In genomic region chr3:152176241-152176640, GRCh38 we compare ENCODE assay signal across 24 cellular contexts.
DNase-seq lines count a peak whose midpoint lies in the region; ATAC-seq, FAIRE-seq and TF ChIP-seq lines count a peak whose summit lies in the region.
"Had no signal": no experiment of that assay in that cellular context is flagged by ENCODE, and none has a peak within 500 bp of the region (broad histone marks: within the 10 kb centered on the region; RNA-seq: fewer than 3 reads in every experiment).

No MANE protein-coding gene starts in this region.

- H3K9me3 Mint-ChIP-seq in chondrocyte (ENCODE audit: low read depth) (peaks cover 2% of the 10 kb centered on the region), osteocyte (ENCODE audit: unreplicated experiment) (peaks cover 3% of the 10 kb centered on the region)
- H3K9me3 Mint-ChIP-seq: natural killer cell treated with Interleukin-12 subunit alpha and Interleukin-12 subunit beta and Interleukin-15 and Interleukin-18, amount 100 ng/mL, for 72 hours; stimulated activated naive B cell treated with anti-CD40 and anti-IgM and Interleukin-4, amounts not matched to agents 10 μg/mL and 1 μg/mL and 100 μg/mL, for 72 hours had no signal

- H3K27me3 Mint-ChIP-seq in chondrocyte (ENCODE audit: low read depth) (no peaks in the 10 kb centered on the region), osteocyte (ENCODE audit: unreplicated experiment) (no peaks in the 10 kb centered on the region)
- H3K27me3 Mint-ChIP-seq: stimulated activated naive B cell treated with anti-CD40 and anti-IgM and Interleukin-4, amounts not matched to agents 10 μg/mL and 1 μg/mL and 100 μg/mL, for 72 hours had no signal

- no peak for DNase-seq in H54 (ENCODE audit: insufficient read length, low spot score)
- DNase-seq in RCC 7860 (ENCODE audit: low spot score), result peak; percentile 13
- DNase-seq in chondrocyte (ENCODE audit: low spot score), result no peak
- DNase-seq in osteocyte (ENCODE audit: extremely low spot score, unreplicated experiment), result no peak
- no peak for DNase-seq in vagina (ENCODE audit: extremely low spot score in 2 of 2)
- no peak for DNase-seq in mucosa of gallbladder (ENCODE audit: low spot score)
- DNase-seq: activated CD4-positive, alpha-beta T cell treated with anti-CD3 and anti-CD28 coated beads for 4 hours; activated CD8-positive, alpha-beta memory T cell treated with anti-CD3 and anti-CD28 coated beads, Interleukin-2, amount 50 U/mL, for 4 hours; activated gamma-delta T cell; body of pancreas; DMS 273 treated with DMSO at 0.1 percent for 48 hours; Karpas-422; NCI-H1694; NCI-H446; stimulated activated naive B cell treated with anti-CD40 and anti-IgM and Interleukin-4, amounts not matched to agents 10 μg/mL and 1 μg/mL and 100 μg/mL, for 72 hours; tibial artery had no signal

- H3K27me3 ChIP-seq in vagina, result no peaks in the 10 kb centered on the region
- H3K27me3 ChIP-seq: BLaER1 treated with 17β-estradiol and CSF1 and Interleukin-3, amounts not matched to agents 10 nM and 100 nM; body of pancreas; SJCRH30; tibial artery had no signal

- H3K4me3 Mint-ChIP-seq in chondrocyte (ENCODE audit: unreplicated experiment) (peak overlapping the region; percentile 21), osteocyte (ENCODE audit: unreplicated experiment) (no peak overlapping the region)
- H3K4me3 Mint-ChIP-seq: natural killer cell treated with Interleukin-12 subunit alpha and Interleukin-12 subunit beta and Interleukin-15 and Interleukin-18, amount 100 ng/mL, for 72 hours; stimulated activated naive B cell treated with anti-CD40 and anti-IgM and Interleukin-4, amounts not matched to agents 10 μg/mL and 1 μg/mL and 100 μg/mL, for 72 hours had no signal

- ATAC-seq in GM18868 (IDR thresholded peaks at IDR 0.05; ENCODE audit: unreplicated experiment) (no peak), GM19397 (IDR thresholded peaks at IDR 0.05; ENCODE audit: unreplicated experiment) (no peak)
- ATAC-seq: body of pancreas; natural killer cell treated with Interleukin-12 subunit alpha and Interleukin-12 subunit beta and Interleukin-15 and Interleukin-18, amount 100 ng/mL, for 72 hours; stimulated activated naive B cell treated with anti-CD40 and anti-IgM and Interleukin-4, amounts not matched to agents 10 μg/mL and 1 μg/mL and 100 μg/mL, for 72 hours had no signal

- intact Hi-C loops in vagina (cut with DNase I), result no loop called here

- H3K4me1 ChIP-seq in vagina, result peaks cover 11% of the 10 kb centered on the region
- H3K4me1 ChIP-seq: body of pancreas, prostate gland had no signal

- TF ChIP-seq POLR2A in H54 (IDR thresholded peaks at IDR 0.05; ENCODE audit: low read depth, low read length) (no peak), vagina (IDR thresholded peaks at IDR 0.05) (no peak)

- TF ChIP-seq CTCF in chondrocyte (IDR thresholded peaks at IDR 0.05), result no peak
- no peak for TF ChIP-seq CTCF in osteocyte (IDR thresholded peaks at IDR 0.05)
- no peak for TF ChIP-seq CTCF in vagina (IDR thresholded peaks at IDR 0.05)

- no peak overlapping the region for H3K4me3 ChIP-seq in vagina
- H3K4me3 ChIP-seq: BLaER1 treated with 17β-estradiol and CSF1 and Interleukin-3, amounts not matched to agents 10 nM and 100 nM; body of pancreas; lung; prostate gland; SJCRH30; tibial artery had no signal

- H3K36me3 Mint-ChIP-seq in chondrocyte (ENCODE audit: low read depth) (no peaks in the 10 kb centered on the region), osteocyte (ENCODE audit: unreplicated experiment) (no peaks in the 10 kb centered on the region)

- no peaks in the 10 kb centered on the region for H3K36me3 ChIP-seq in vagina
- H3K36me3 ChIP-seq: BLaER1 treated with 17β-estradiol and CSF1 and Interleukin-3, amounts not matched to agents 10 nM and 100 nM; prostate gland; SJCRH30; tibial artery had no signal

- H3K27ac ChIP-seq in vagina, result no peak overlapping the region
- H3K27ac ChIP-seq: BLaER1 treated with 17β-estradiol and CSF1 and Interleukin-3, amounts not matched to agents 10 nM and 100 nM; body of pancreas; epithelial cell of prostate; prostate gland; SJCRH30 had no signal

- H3K4me1 Mint-ChIP-seq in chondrocyte (ENCODE audit: low read depth) (peaks cover 45% of the 10 kb centered on the region), osteocyte (ENCODE audit: unreplicated experiment) (peaks cover 38% of the 10 kb centered on the region)

- FAIRE-seq in H54 (lab: Jason Lieb, UNC) (peak; percentile 77), RCC 7860 (lab: Jason Lieb, UNC) (peak; percentile 86)

- H3K9me3 ChIP-seq in vagina, result no peaks in the 10 kb centered on the region
- H3K9me3 ChIP-seq: body of pancreas, prostate gland, SJCRH30 had no signal

- H3K27ac Mint-ChIP-seq in chondrocyte (ENCODE audit: unreplicated experiment), result peak overlapping the region; percentile 89
- H3K27ac Mint-ChIP-seq in osteocyte (ENCODE audit: unreplicated experiment), result peak overlapping the region; percentile 58
- H3K27ac Mint-ChIP-seq: stimulated activated naive B cell treated with anti-CD40 and anti-IgM and Interleukin-4, amounts not matched to agents 10 μg/mL and 1 μg/mL and 100 μg/mL, for 72 hours had no signal
